In genomic region chr5:32865475-32865874, GRCh38 we compare ENCODE assay signal across 23 cellular contexts.
A peak's percentile ranks its signal among the peaks of the same experiment; 100 is the strongest.
DNase-seq lines count a peak whose midpoint lies in the region; ATAC-seq and TF ChIP-seq lines count a peak whose summit lies in the region.
"Had no signal": no experiment of that assay in that cellular context is flagged by ENCODE, and none has a peak within 500 bp of the region (broad histone marks: within the 10 kb centered on the region; RNA-seq: fewer than 3 reads in every experiment).

No MANE protein-coding gene starts in this region.

- H3K9ac ChIP-seq in KMS-11, result no peak overlapping the region

- no peak overlapping the region for H2AFZ ChIP-seq in KMS-11 (ENCODE audit: low read depth)

- DNase-seq in AG10803 (ENCODE audit: low read depth), result peak; percentile 83
- peak; percentile 51 for DNase-seq in astrocyte of the spinal cord (ENCODE audit: low read depth, low spot score)
- DNase-seq in kidney glomerular epithelial cell (lab: John Stamatoyannopoulos, UW), result peak; percentile 33
- DNase-seq in D341Med (ENCODE audit: low spot score), result no peak
- no peak for DNase-seq in upper lobe of left lung
- no peak for DNase-seq in SIG-M5 (lab: John Stamatoyannopoulos, UW)
- no peak for DNase-seq in mesenteric fat pad (ENCODE audit: low spot score)
- DNase-seq: activated CD4-positive, alpha-beta T cell treated with anti-CD3 and anti-CD28 coated beads for 4 hours; activated naive CD4-positive, alpha-beta T cell; activated T-cell treated with anti-CD3 and anti-CD28 coated beads, Interleukin-2, amount 50 U/mL, for 4 hours; amniotic stem cell; CD4-positive, alpha-beta memory T cell; DMS 273 treated with DMSO at 0.1 percent for 48 hours; hippocampal formation; MV-4-11; NCI-H524; retina; stimulated activated CD4-positive, alpha-beta T cell treated with anti-CD3 and anti-CD28 coated beads, Interleukin-4, amount 100 ng/mL, for 24 hours; stimulated activated naive B cell treated with anti-CD40 and anti-IgM and Interleukin-4, amounts not matched to agents 10 μg/mL and 1 μg/mL and 100 μg/mL, for 72 hours had no signal

- H4K20me1 ChIP-seq in KMS-11 (ENCODE audit: insufficient read depth), result no peaks in the 10 kb centered on the region

- no peak for ATAC-seq in upper lobe of left lung (ENCODE audit: low FRiP score in 2 of 2)
- ATAC-seq: activated T-cell treated with anti-CD3 and anti-CD28 coated beads, Interleukin-2, amount 50 U/mL, for 4 hours; K562; natural killer cell treated with Interleukin-12 subunit alpha and Interleukin-12 subunit beta and Interleukin-15 and Interleukin-18, amount 100 ng/mL, for 72 hours; stimulated activated naive B cell treated with anti-CD40 and anti-IgM and Interleukin-4, amounts not matched to agents 10 μg/mL and 1 μg/mL and 100 μg/mL, for 72 hours had no signal

- H3K79me2 ChIP-seq in KMS-11 (ENCODE audit: insufficient read depth, low read depth), result no peaks in the 10 kb centered on the region

- TF ChIP-seq CTCF in AG10803 (conservative IDR thresholded peaks at IDR 0.05; ENCODE audit: low read length) (no peak), KMS-11 (conservative IDR thresholded peaks at IDR 0.05; ENCODE audit: low read depth, low read length) (no peak), astrocyte of the spinal cord (IDR thresholded peaks at IDR 0.05; ENCODE audit: low read depth, low read length) (no peak), upper lobe of left lung (IDR thresholded peaks at IDR 0.05) (no peak)

- H3K27ac ChIP-seq in KMS-11 (peak overlapping the region; percentile 14; the same call in 1 of the 2 replicates), upper lobe of left lung (no peak overlapping the region)
- H3K27ac ChIP-seq: suprapubic skin had no signal

- no peak for TF ChIP-seq POLR2A in upper lobe of left lung (IDR thresholded peaks at IDR 0.05)

- H3K36me3 ChIP-seq in KMS-11 (ENCODE audit: insufficient read depth) (no peaks in the 10 kb centered on the region), upper lobe of left lung (no peaks in the 10 kb centered on the region)
- H3K36me3 ChIP-seq: suprapubic skin had no signal

- H3K27me3 ChIP-seq in KMS-11 (ENCODE audit: insufficient read depth, low read depth) (no peaks in the 10 kb centered on the region), upper lobe of left lung (no peaks in the 10 kb centered on the region)
- H3K27me3 ChIP-seq: suprapubic skin had no signal

- H3K4me1 ChIP-seq in KMS-11 (ENCODE audit: low read depth, poor library complexity, severe bottlenecking), result peaks cover 63% of the 10 kb centered on the region
- no peaks in the 10 kb centered on the region for H3K4me1 ChIP-seq in upper lobe of left lung
- H3K4me1 ChIP-seq: suprapubic skin had no signal

- TF ChIP-seq EP300 in upper lobe of left lung (IDR thresholded peaks at IDR 0.05), result no peak

- H3K4me3 ChIP-seq in AG10803 (ENCODE audit: low read length) (no peak overlapping the region), KMS-11 (IDR thresholded peaks at IDR 0.05; ENCODE audit: insufficient read depth, low read depth, low read length) (no peak overlapping the region), astrocyte of the spinal cord (ENCODE audit: low read depth, low read length) (no peak overlapping the region), upper lobe of left lung (no peak overlapping the region)
- H3K4me3 ChIP-seq: K562, suprapubic skin had no signal

- no peaks in the 10 kb centered on the region for H3K9me3 ChIP-seq in upper lobe of left lung
- H3K9me3 ChIP-seq: suprapubic skin had no signal

- WGBS in upper lobe of left lung, 2 donors, result 71 to 91% methylated on average over 5 of the region's 5 CpGs

- in situ Hi-C loops in astrocyte of the spinal cord (cut with HindIII; ENCODE audit: low sequenced_read_pairs), result no loop called here

- peak overlapping the region; percentile 30 for H3K4me2 ChIP-seq in KMS-11

Comparison
In these comparisons a context has a peak if more than half of its experiments do, and no peak if none do; other contexts are left out.
1. DNase-seq: peak in AG10803 (single experiment), astrocyte of the spinal cord (single experiment) and kidney glomerular epithelial cell (single experiment); none in D341Med (single experiment), upper lobe of left lung (0 of 2), SIG-M5 (single experiment) and mesenteric fat pad (single experiment).